Comparison of ENCODE assay signal across 1 cellular context in the genomic region with DNA sequence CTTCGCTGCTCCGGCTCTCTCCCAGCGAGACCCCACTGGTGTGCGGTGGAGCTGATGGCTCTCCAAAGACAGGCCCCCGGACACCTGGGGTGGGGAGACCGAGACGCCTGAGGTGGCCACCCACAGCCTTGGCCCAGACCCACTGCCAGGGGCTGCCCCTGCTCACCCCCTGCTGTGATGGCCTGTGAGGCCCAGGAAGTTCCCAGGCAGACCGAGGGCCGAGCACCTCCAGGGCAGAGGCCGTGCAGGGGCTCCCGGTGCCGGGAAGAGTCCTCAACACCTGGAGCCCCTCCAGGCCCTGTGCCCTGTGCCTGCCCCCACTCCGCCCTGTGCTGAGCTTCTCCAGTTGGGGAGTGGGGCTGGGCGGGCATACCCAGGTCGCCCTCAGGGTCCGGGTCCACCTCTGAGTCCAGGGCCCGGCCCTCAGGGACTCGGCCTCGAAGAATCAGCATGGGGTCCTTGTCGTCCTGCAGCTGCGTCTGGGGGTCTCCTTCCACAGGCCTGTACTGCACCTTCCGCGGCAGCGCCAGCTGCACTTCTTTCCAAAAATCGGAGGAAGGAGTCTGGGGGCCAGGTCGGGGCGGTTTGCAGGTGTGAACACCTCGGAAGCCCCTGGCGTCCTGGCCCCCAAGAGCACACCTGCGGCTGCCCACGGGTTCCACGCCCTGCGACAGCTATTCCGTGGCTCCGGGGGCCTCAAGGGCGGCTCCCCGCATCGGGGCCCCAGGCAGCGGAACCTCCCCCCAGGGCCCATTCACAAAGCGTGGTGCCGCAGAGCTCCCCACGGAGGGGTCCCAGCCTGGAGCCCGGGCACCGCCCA.
TF ChIP-seq lines count a peak whose summit lies in the region.

No MANE protein-coding gene starts in this region.

TF ChIP-seq in endothelial cell of umbilical vein, 7 proteins besides CTCF, POLR2A, EP300 and RAD21:
- TF ChIP-seq FOS (IDR thresholded peaks at IDR 0.05; ENCODE audit: borderline replicate concordance, insufficient read depth, low read length) (no peak), GATA2 (IDR thresholded peaks at IDR 0.05; ENCODE audit: insufficient read depth, insufficient read length, low read depth, low read length) (no peak), MYC (IDR thresholded peaks at IDR 0.05; ENCODE audit: low read depth, low read length) (no peak), MAX (IDR thresholded peaks at IDR 0.05; ENCODE audit: insufficient read depth, insufficient read length) (no peak), EZH2 (IDR thresholded peaks at IDR 0.05; ENCODE audit: borderline replicate concordance, low read depth, low read length, severe bottlenecking) (no peak), POLR2AphosphoS5 (IDR thresholded peaks at IDR 0.05; ENCODE audit: insufficient read depth, low read depth, low read length) (no peak), JUN (IDR thresholded peaks at IDR 0.05; ENCODE audit: borderline replicate concordance, insufficient read depth, insufficient read length, low read depth) (no peak)
